Comparison of ENCODE assay signal across 8 cellular contexts in genomic region chr5:148730955-148731898, GRCh38.
A peak's percentile ranks its signal among the peaks of the same experiment; 100 is the strongest.
DNase-seq lines count a peak whose midpoint lies in the region; ATAC-seq and TF ChIP-seq lines count a peak whose summit lies in the region.

No MANE protein-coding gene starts in this region.

- no peak overlapping the region for H3K9ac ChIP-seq in OCI-LY1 (ENCODE audit: low read length)

- no peak overlapping the region for H3K4me3 ChIP-seq in OCI-LY1 (ENCODE audit: low read depth, low read length, poor library complexity, severe bottlenecking)
- peak overlapping the region; percentile 20 for H3K4me3 ChIP-seq in epithelial cell of proximal tubule (ENCODE audit: low read depth, low read length)

- H3K9me2 ChIP-seq in OCI-LY1 (ENCODE audit: low read depth, low read length), result no peaks in the 10 kb centered on the region

- H3K9me3 Mint-ChIP-seq in natural killer cell treated with Interleukin-12 subunit alpha and Interleukin-12 subunit beta and Interleukin-15 and Interleukin-18, amount 100 ng/mL, for 72 hours, result no peaks in the 10 kb centered on the region

- ATAC-seq in GM21529 (IDR thresholded peaks at IDR 0.05; ENCODE audit: unreplicated experiment), result peak; percentile 91
- peak; percentile 85 to 89 for ATAC-seq in natural killer cell treated with Interleukin-12 subunit alpha and Interleukin-12 subunit beta and Interleukin-15 and Interleukin-18, amount 100 ng/mL, for 72 hours

- peak overlapping the region in 1 of 2 donors; percentile 48 for H3K27ac Mint-ChIP-seq in natural killer cell treated with Interleukin-12 subunit alpha and Interleukin-12 subunit beta and Interleukin-15 and Interleukin-18, amount 100 ng/mL, for 72 hours

- peak overlapping the region; percentile 73 for H3K4me3 Mint-ChIP-seq in natural killer cell treated with Interleukin-12 subunit alpha and Interleukin-12 subunit beta and Interleukin-15 and Interleukin-18, amount 100 ng/mL, for 72 hours

- H3K4me1 ChIP-seq in OCI-LY1 (ENCODE audit: insufficient read depth, low read length, severe bottlenecking), result no peaks in the 10 kb centered on the region

- no peaks in the 10 kb centered on the region for H3K36me3 Mint-ChIP-seq in natural killer cell treated with Interleukin-12 subunit alpha and Interleukin-12 subunit beta and Interleukin-15 and Interleukin-18, amount 100 ng/mL, for 72 hours

- peak; percentile 98 for TF ChIP-seq CTCF in OCI-LY1 (IDR thresholded peaks at IDR 0.05; ENCODE audit: low read length)
- peak; percentile 80 for TF ChIP-seq CTCF in epithelial cell of proximal tubule (conservative IDR thresholded peaks at IDR 0.05; ENCODE audit: low read depth, low read length)

- no peaks in the 10 kb centered on the region for H4K20me1 ChIP-seq in OCI-LY1 (ENCODE audit: insufficient read depth, low read length)

- H3K79me2 ChIP-seq in OCI-LY1 (ENCODE audit: insufficient read depth, low read length), result no peaks in the 10 kb centered on the region

- peaks cover 4 to 32% of the 10 kb centered on the region in 2 donors for H3K4me1 Mint-ChIP-seq in natural killer cell treated with Interleukin-12 subunit alpha and Interleukin-12 subunit beta and Interleukin-15 and Interleukin-18, amount 100 ng/mL, for 72 hours (ENCODE audit: low read depth in 2 of 2)

- H3K36me3 ChIP-seq in OCI-LY1 (ENCODE audit: insufficient read depth, low read length), result no peaks in the 10 kb centered on the region

- H3K27ac ChIP-seq in OCI-LY1 (ENCODE audit: low read depth, low read length, poor library complexity, severe bottlenecking), result no peak overlapping the region

- no peaks in the 10 kb centered on the region for H3F3A ChIP-seq in OCI-LY1 (ENCODE audit: insufficient read depth, low read length)

- peaks cover 0 to 5% of the 10 kb centered on the region in 2 donors for H3K27me3 Mint-ChIP-seq in natural killer cell treated with Interleukin-12 subunit alpha and Interleukin-12 subunit beta and Interleukin-15 and Interleukin-18, amount 100 ng/mL, for 72 hours

- no peak overlapping the region for H2AFZ ChIP-seq in OCI-LY1 (ENCODE audit: low read length)

- H3K9me3 ChIP-seq in OCI-LY1 (ENCODE audit: low read length), result no peaks in the 10 kb centered on the region

- DNase-seq in DMS53 (lab: John Stamatoyannopoulos, UW), result peak; percentile 92
- peak; percentile 17 for DNase-seq in HuH-7 (ENCODE audit: low spot score)
- peak; percentile 58 for DNase-seq in activated CD8-positive, alpha-beta memory T cell treated with anti-CD3 and anti-CD28 coated beads, Interleukin-2, amount 50 U/mL, for 4 hours
- DNase-seq in epithelial cell of proximal tubule (ENCODE audit: low read depth), result peak; percentile 57
- peak; percentile 73 for DNase-seq in natural killer cell treated with Interleukin-12 subunit alpha and Interleukin-12 subunit beta and Interleukin-15 and Interleukin-18, amount 100 ng/mL, for 72 hours (ENCODE audit: low spot score)
- peak; percentile 55 for DNase-seq in stimulated activated naive CD4-positive, alpha-beta T cell treated with Interleukin-2 at 50 U/mL for 16 hours (lab: John Stamatoyannopoulos, UW)

- no peak overlapping the region for H3K4me2 ChIP-seq in OCI-LY1 (ENCODE audit: low read length)

- no peaks in the 10 kb centered on the region for H3K27me3 ChIP-seq in OCI-LY1 (ENCODE audit: insufficient read depth, low read length)

Comparison
In these comparisons a context has a peak if more than half of its experiments do, and no peak if none do; other contexts are left out.
1. DNase-seq: peak in every context shown above with its lines; median percentile 92 in DMS53; 73 in natural killer cell treated with Interleukin-12 subunit alpha and Interleukin-12 subunit beta and Interleukin-15 and Interleukin-18, amount 100 ng/mL, for 72 hours; 58 in activated CD8-positive, alpha-beta memory T cell treated with anti-CD3 and anti-CD28 coated beads, Interleukin-2, amount 50 U/mL, for 4 hours; 57 in epithelial cell of proximal tubule; 55 in stimulated activated naive CD4-positive, alpha-beta T cell treated with Interleukin-2 at 50 U/mL for 16 hours; 17 in HuH-7.